In genomic region chrX:25012793-25013592, GRCh38 we compare ENCODE assay signal across 8 cellular contexts.
A peak's percentile ranks its signal among the peaks of the same experiment; 100 is the strongest.
DNase-seq lines count a peak whose midpoint lies in the region; ATAC-seq, FAIRE-seq and TF ChIP-seq lines count a peak whose summit lies in the region.

No MANE protein-coding gene starts in this region.

- peak overlapping the region; percentile 12 for H3K4me3 ChIP-seq in adipocyte (ENCODE audit: low read length)

- H3K4me3 Mint-ChIP-seq in nephron, result peak overlapping the region; percentile 71 to 86 (median 73)

- no peaks in the 10 kb centered on the region for H3K36me3 ChIP-seq in adipocyte (ENCODE audit: control insufficient read depth, insufficient read depth, low read length, severe bottlenecking)

- H3K27ac Mint-ChIP-seq in nephron, result no peak overlapping the region

- peaks cover 32% of the 10 kb centered on the region for H3K4me1 Mint-ChIP-seq in nephron

- ATAC-seq in HG02798 (IDR thresholded peaks at IDR 0.05; ENCODE audit: poor library complexity, unreplicated experiment) (peak; percentile 37), GM21526 (IDR thresholded peaks at IDR 0.05; ENCODE audit: low FRiP score, unreplicated experiment) (no peak), GM18511 (IDR thresholded peaks at IDR 0.05; ENCODE audit: unreplicated experiment) (no peak), GM21447 (IDR thresholded peaks at IDR 0.05; ENCODE audit: unreplicated experiment) (no peak)

- peaks cover 8% of the 10 kb centered on the region for H3K9me3 ChIP-seq in adipocyte (ENCODE audit: control insufficient read depth, low read length)

- no peaks in the 10 kb centered on the region for H3K4me1 ChIP-seq in adipocyte (ENCODE audit: control insufficient read depth, insufficient read depth, low read length)

- H3K9ac ChIP-seq in adipocyte (ENCODE audit: low read length), result no peak overlapping the region

- H3K27me3 Mint-ChIP-seq in nephron (ENCODE audit: low read depth), result peaks cover 97% of the 10 kb centered on the region

- no peak for FAIRE-seq in GM19239 (lab: Jason Lieb, UNC)

- no peak for TF ChIP-seq CTCF in nephron (IDR thresholded peaks at IDR 0.05; ENCODE audit: unreplicated experiment in 3 of 3)

- H3K9me3 Mint-ChIP-seq in nephron, result no peaks in the 10 kb centered on the region

- H3K27me3 ChIP-seq in adipocyte (replicated peaks; ENCODE audit: control insufficient read depth, insufficient read depth, low read length), result peaks cover 78% of the 10 kb centered on the region

- H3K36me3 Mint-ChIP-seq in nephron (ENCODE audit: low read depth), result no peaks in the 10 kb centered on the region

- DNase-seq in COLO668 (lab: John Stamatoyannopoulos, UW; ENCODE audit: unreplicated experiment) (peak; percentile 61), adipocyte (ENCODE audit: low read depth) (no peak), GM19239 (ENCODE audit: insufficient read length, low spot score) (no peak)
